In genomic region chr10:76432274-76433012, GRCh38 we compare ENCODE assay signal across 12 cellular contexts.
DNase-seq lines count a peak whose midpoint lies in the region; ATAC-seq and TF ChIP-seq lines count a peak whose summit lies in the region.
"Had no signal": no experiment of that assay in that cellular context is flagged by ENCODE, and none has a peak within 500 bp of the region (broad histone marks: within the 10 kb centered on the region; RNA-seq: fewer than 3 reads in every experiment).

No MANE protein-coding gene starts in this region.

- peak overlapping the region; percentile 75 for H3K4me2 ChIP-seq in PC-3 (ENCODE audit: low read length)

- H3K9me2 ChIP-seq in PC-3 (replicated peaks; ENCODE audit: low read length), result no peaks in the 10 kb centered on the region

- no peaks in the 10 kb centered on the region for H3F3A ChIP-seq in PC-3 (ENCODE audit: low read length, unreplicated experiment)

- intact Hi-C loops in PC-3 (cut with micrococcal nuclease), result loop anchor here (5.0 kb wide), 1 partner anchor 550 kb away; no protein-coding TSS in a partner anchor

- H3K79me2 ChIP-seq in PC-3 (ENCODE audit: low read length), result no peaks in the 10 kb centered on the region

- H4K20me1 ChIP-seq in PC-3 (ENCODE audit: low read length), result no peaks in the 10 kb centered on the region

- no peaks in the 10 kb centered on the region for H3K36me3 ChIP-seq in PC-3 (ENCODE audit: low read depth, low read length)

- no peaks in the 10 kb centered on the region for H3K36me3 Mint-ChIP-seq in nephron (ENCODE audit: low read depth)
- no peaks in the 10 kb centered on the region for H3K36me3 Mint-ChIP-seq in activated CD8-positive, alpha-beta memory T cell treated with anti-CD3 and anti-CD28 coated beads, Interleukin-2, amount 10 ng/mL, durations not matched to agents 7 days and 5 days
- H3K36me3 Mint-ChIP-seq: CD4-positive, alpha-beta memory T cell had no signal

- peaks cover 2% of the 10 kb centered on the region for H3K9me3 Mint-ChIP-seq in nephron
- H3K9me3 Mint-ChIP-seq in activated CD8-positive, alpha-beta memory T cell treated with anti-CD3 and anti-CD28 coated beads, Interleukin-2, amount 10 ng/mL, durations not matched to agents 7 days and 5 days (ENCODE audit: low read depth), result no peaks in the 10 kb centered on the region

- peak overlapping the region; percentile 1; the same call in 1 of the 2 replicates for H3K9ac ChIP-seq in PC-3 (ENCODE audit: low read length)

- peaks cover 75% of the 10 kb centered on the region for H3K4me1 Mint-ChIP-seq in nephron
- H3K4me1 Mint-ChIP-seq in activated CD8-positive, alpha-beta memory T cell treated with anti-CD3 and anti-CD28 coated beads, Interleukin-2, amount 10 ng/mL, durations not matched to agents 7 days and 5 days, result no peaks in the 10 kb centered on the region
- H3K4me1 Mint-ChIP-seq: CD4-positive, alpha-beta memory T cell had no signal

- peak overlapping the region; percentile 68 to 79 (median 74) for H3K27ac Mint-ChIP-seq in nephron
- H3K27ac Mint-ChIP-seq in activated CD8-positive, alpha-beta memory T cell treated with anti-CD3 and anti-CD28 coated beads, Interleukin-2, amount 10 ng/mL, durations not matched to agents 7 days and 5 days, result no peak overlapping the region
- H3K27ac Mint-ChIP-seq: CD4-positive, alpha-beta memory T cell had no signal

- POLR2A ChIA-PET in PC-3 (lab: Charles Lee; ENCODE audit: unreplicated experiment), result interaction anchor here (1.0 kb wide), 1 partner anchor 11 kb away, joined by 5 read pairs; no protein-coding TSS in a partner anchor

- H2AFZ ChIP-seq in PC-3 (ENCODE audit: low read length), result peak overlapping the region; percentile 69

- peak; percentile 88 for DNase-seq in AG08395 (ENCODE audit: low spot score)
- peak; percentile 100 for DNase-seq in PC-3
- peak; percentile 88 for DNase-seq in fibroblast of gingiva (ENCODE audit: low read depth)
- no peak for DNase-seq in inferior parietal cortex (ENCODE audit: extremely low spot score)
- DNase-seq in cerebellum (ENCODE audit: low spot score), result no peak
- no peak for DNase-seq in activated CD8-positive, alpha-beta memory T cell treated with anti-CD3 and anti-CD28 coated beads, Interleukin-2, amount 10 ng/mL, durations not matched to agents 7 days and 5 days
- DNase-seq: activated T-cell treated with anti-CD3 and anti-CD28 coated beads, Interleukin-2, amount 50 U/mL, for 48 hours; CD4-positive, alpha-beta memory T cell; NCI-H1694 had no signal

- peak overlapping the region; percentile 41 for H3K4me3 ChIP-seq in PC-3 (ENCODE audit: low read length)
- H3K4me3 ChIP-seq: SK-N-MC had no signal

- ATAC-seq in PC-3 (peak; percentile 89), HG03095 (IDR thresholded peaks at IDR 0.05; ENCODE audit: unreplicated experiment) (no peak)
- ATAC-seq in activated CD8-positive, alpha-beta memory T cell treated with anti-CD3 and anti-CD28 coated beads, Interleukin-2, amount 10 ng/mL, durations not matched to agents 7 days and 5 days, result no peak

- CTCF ChIA-PET in PC-3 (lab: Charles Lee), result interaction anchor here (0.6 kb wide), 2 partner anchors 53 to 1149 kb away, joined by 4 to 9 read pairs; no protein-coding TSS in a partner anchor
- CTCF ChIA-PET in activated CD8-positive, alpha-beta memory T cell treated with anti-CD3 and anti-CD28 coated beads, Interleukin-2, amount 10 ng/mL, durations not matched to agents 7 days and 5 days (lab: Charles Lee), result no interaction called here

- no peaks in the 10 kb centered on the region for H3K27me3 ChIP-seq in PC-3 (ENCODE audit: low read length)

- peak overlapping the region; percentile 45 for H3K27ac ChIP-seq in PC-3 (ENCODE audit: low read length)
- H3K27ac ChIP-seq: SK-N-MC had no signal

- H3K4me3 Mint-ChIP-seq in nephron, result peak overlapping the region in 1 of 3 experiments; percentile 17
- no peak overlapping the region for H3K4me3 Mint-ChIP-seq in activated CD8-positive, alpha-beta memory T cell treated with anti-CD3 and anti-CD28 coated beads, Interleukin-2, amount 10 ng/mL, durations not matched to agents 7 days and 5 days
- H3K4me3 Mint-ChIP-seq: CD4-positive, alpha-beta memory T cell had no signal

- H3K27me3 Mint-ChIP-seq in nephron (ENCODE audit: low read depth), result peaks cover 4% of the 10 kb centered on the region
- H3K27me3 Mint-ChIP-seq in activated CD8-positive, alpha-beta memory T cell treated with anti-CD3 and anti-CD28 coated beads, Interleukin-2, amount 10 ng/mL, durations not matched to agents 7 days and 5 days, result no peaks in the 10 kb centered on the region
- H3K27me3 Mint-ChIP-seq: CD4-positive, alpha-beta memory T cell had no signal

- TSS peak; percentile 22 for BruUV-seq in PC-3 (replicated peaks; lab: Mats Ljungman, UMichigan)

- H3K9me3 ChIP-seq in PC-3 (ENCODE audit: low read length), result no peaks in the 10 kb centered on the region

- H3K4me1 ChIP-seq in PC-3 (ENCODE audit: insufficient read depth, low read length), result peaks cover 29% of the 10 kb centered on the region

- TF ChIP-seq CTCF in PC-3 (conservative IDR thresholded peaks at IDR 0.05; ENCODE audit: low read depth, low read length), result no peak
- TF ChIP-seq CTCF in nephron (IDR thresholded peaks at IDR 0.05; ENCODE audit: unreplicated experiment in 3 of 3), result no peak

Comparison
In these comparisons a context has a peak if more than half of its experiments do, and no peak if none do; other contexts are left out.
1. DNase-seq: peak in AG08395 (single experiment), PC-3 (single experiment) and fibroblast of gingiva (single experiment); none in inferior parietal cortex (single experiment), cerebellum (single experiment) and activated CD8-positive, alpha-beta memory T cell treated with anti-CD3 and anti-CD28 coated beads, Interleukin-2, amount 10 ng/mL, durations not matched to agents 7 days and 5 days (single experiment).